27 cellular contexts compared by ENCODE assay signal in the genomic region with DNA sequence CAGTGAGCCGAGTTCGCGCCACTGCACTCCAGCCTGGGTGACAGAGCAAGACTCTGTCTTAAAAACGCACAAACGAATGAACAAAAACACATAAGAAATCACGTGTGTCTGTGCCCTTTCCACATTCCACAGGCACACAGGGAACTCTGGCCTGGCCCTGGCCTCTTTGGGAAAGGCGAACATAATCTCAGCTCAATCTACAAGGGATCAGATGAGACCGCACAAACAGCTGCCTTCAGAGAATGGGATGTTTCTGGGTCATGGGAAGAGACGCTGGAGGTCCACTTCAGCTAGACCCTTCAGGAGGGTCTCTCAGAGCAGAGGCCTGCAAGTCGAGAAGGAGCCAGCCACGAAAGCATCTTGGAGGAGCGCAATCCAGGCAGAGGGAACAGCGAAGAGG. TPM values are rescaled to one million over a fixed set of nuclear protein-coding genes. Genes with fewer than 3 reads are reported as not detected.
A peak's percentile ranks its signal among the peaks of the same experiment; 100 is the strongest.
DNase-seq lines count a peak whose midpoint lies in the region; ATAC-seq, FAIRE-seq and TF ChIP-seq lines count a peak whose summit lies in the region.
"Had no signal": no experiment of that assay in that cellular context is flagged by ENCODE, and none has a peak within 500 bp of the region (broad histone marks: within the 10 kb centered on the region; RNA-seq: fewer than 3 reads in every experiment).

No MANE protein-coding gene starts in this region.

- no peak for ATAC-seq in SK-N-SH treated with all-trans-retinoic acid at 6 μM for 48 hours
- ATAC-seq: activated naive CD8-positive, alpha-beta T cell treated with anti-CD3 and anti-CD28 coated beads, Interleukin-2, amount 50 U/mL, for 24 hours; stimulated activated effector memory CD8-positive, alpha-beta T cell treated with anti-CD3 and anti-CD28 coated beads, Interleukin-12 subunit alpha, Interleukin-12 subunit beta, amount 100 ng/mL, for 72 hours had no signal

- POLR2A ChIA-PET in SK-N-SH (lab: Yijun Ruan, JAX) = interaction anchor here (0.6 kb wide), 1 partner anchor 307 kb away, joined by 3 read pairs; no protein-coding TSS in a partner anchor

- CTCF ChIA-PET in SK-N-SH (lab: Yijun Ruan, JAX) = interaction anchor here (0.6 to 1.2 kb wide), 4 partner anchors 86 to 227 kb away, joined by 3 to 6 read pairs (median 3); no protein-coding TSS in a partner anchor

- H3K9ac ChIP-seq in SK-N-SH = no peak overlapping the region
- H3K9ac ChIP-seq in astrocyte (ENCODE audit: low read length) = no peak overlapping the region
- no peak overlapping the region for H3K9ac ChIP-seq in smooth muscle cell (ENCODE audit: low read depth)

- H3K4me3 ChIP-seq in SK-N-SH (ENCODE audit: low read depth in 2 of 2, low read length in 1 of 2) (no peak overlapping the region), astrocyte (ENCODE audit: insufficient read depth, low read depth, low read length) (no peak overlapping the region), smooth muscle cell (no peak overlapping the region)
- H3K4me3 ChIP-seq: prostate gland had no signal

- no peaks in the 10 kb centered on the region for H4K20me1 ChIP-seq in SK-N-SH (ENCODE audit: insufficient read depth)
- H4K20me1 ChIP-seq in astrocyte (ENCODE audit: insufficient read depth, low read length) = no peaks in the 10 kb centered on the region
- no peaks in the 10 kb centered on the region for H4K20me1 ChIP-seq in smooth muscle cell (ENCODE audit: low read depth)

- no peak overlapping the region for H2AFZ ChIP-seq in SK-N-SH (ENCODE audit: low read depth)
- peak overlapping the region; percentile 20 for H2AFZ ChIP-seq in astrocyte (ENCODE audit: low read depth, low read length)
- H2AFZ ChIP-seq in smooth muscle cell (ENCODE audit: low read depth) = no peak overlapping the region

- H3K9me3 Mint-ChIP-seq in astrocyte (ENCODE audit: unreplicated experiment) = no peaks in the 10 kb centered on the region
- no peaks in the 10 kb centered on the region for H3K9me3 Mint-ChIP-seq in nephron progenitor cell
- H3K9me3 Mint-ChIP-seq: activated naive CD8-positive, alpha-beta T cell treated with anti-CD3 and anti-CD28 coated beads, Interleukin-2, amount 50 U/mL, for 24 hours; activated T-cell treated with anti-CD3 and anti-CD28 coated beads, Interleukin-2, amount 50 U/mL, for 24 hours; brain; immature natural killer cell; natural killer cell treated with Interleukin-12 subunit alpha and Interleukin-12 subunit beta and Interleukin-15 and Interleukin-18, amount 100 ng/mL, for 72 hours; stimulated activated effector memory CD8-positive, alpha-beta T cell treated with anti-CD3 and anti-CD28 coated beads, Interleukin-12 subunit alpha, Interleukin-12 subunit beta, amount 100 ng/mL, for 72 hours had no signal

- 84% methylated on average over 13 of the region's 13 CpGs for WGBS in SK-N-SH (ENCODE audit: low lambda C conversion rate)
- WGBS in smooth muscle cell (ENCODE audit: low lambda C conversion rate) = 56% methylated on average over 13 of the region's 13 CpGs

- H3K27ac Mint-ChIP-seq in astrocyte (ENCODE audit: unreplicated experiment) (peak overlapping the region; percentile 75), nephron progenitor cell (peak overlapping the region; percentile 11)
- H3K27ac Mint-ChIP-seq: activated naive CD8-positive, alpha-beta T cell treated with anti-CD3 and anti-CD28 coated beads, Interleukin-2, amount 50 U/mL, for 24 hours; activated T-cell treated with anti-CD3 and anti-CD28 coated beads, Interleukin-2, amount 50 U/mL, for 24 hours; immature natural killer cell; natural killer cell treated with Interleukin-12 subunit alpha and Interleukin-12 subunit beta and Interleukin-15 and Interleukin-18, amount 100 ng/mL, for 72 hours; stimulated activated effector memory CD8-positive, alpha-beta T cell treated with anti-CD3 and anti-CD28 coated beads, Interleukin-12 subunit alpha, Interleukin-12 subunit beta, amount 100 ng/mL, for 72 hours had no signal

- FAIRE-seq in astrocyte (lab: Jason Lieb, UNC) = no peak
- FAIRE-seq: GM18507, HTR-8/SVneo, small intestine had no signal

- H3K9me3 ChIP-seq in SK-N-SH (no peaks in the 10 kb centered on the region), astrocyte (ENCODE audit: insufficient read depth, low read depth, low read length) (no peaks in the 10 kb centered on the region), smooth muscle cell (replicated peaks; ENCODE audit: low read depth) (no peaks in the 10 kb centered on the region)
- H3K9me3 ChIP-seq: prostate gland had no signal

- no peaks in the 10 kb centered on the region for H3K9me2 ChIP-seq in SK-N-SH

- H3K27me3 ChIP-seq in SK-N-SH (ENCODE audit: insufficient read depth) (no peaks in the 10 kb centered on the region), astrocyte (ENCODE audit: insufficient read depth, low read length) (no peaks in the 10 kb centered on the region), smooth muscle cell (ENCODE audit: low read depth) (no peaks in the 10 kb centered on the region)
- H3K27me3 ChIP-seq: foreskin keratinocyte had no signal

- no peaks in the 10 kb centered on the region for H3K36me3 ChIP-seq in SK-N-SH (replicated peaks in 1 of 2; ENCODE audit: control insufficient read depth in 1 of 2, insufficient read depth in 2 of 2, low read length in 1 of 2)
- no peaks in the 10 kb centered on the region for H3K36me3 ChIP-seq in astrocyte (ENCODE audit: insufficient read depth, low read length)
- H3K36me3 ChIP-seq in smooth muscle cell (ENCODE audit: low read depth) = no peaks in the 10 kb centered on the region
- H3K36me3 ChIP-seq: prostate gland had no signal

- H3K4me2 ChIP-seq in SK-N-SH = no peak overlapping the region
- peak overlapping the region; percentile 78 for H3K4me2 ChIP-seq in astrocyte (ENCODE audit: low read length)
- peak overlapping the region; percentile 6 for H3K4me2 ChIP-seq in smooth muscle cell

- H3F3A ChIP-seq in SK-N-SH (replicated peaks; ENCODE audit: insufficient read depth) (peaks cover 3% of the 10 kb centered on the region), smooth muscle cell (ENCODE audit: low read depth) (peaks cover 18% of the 10 kb centered on the region)

- H3K36me3 Mint-ChIP-seq in astrocyte (ENCODE audit: low read depth, unreplicated experiment) (no peaks in the 10 kb centered on the region), nephron progenitor cell (ENCODE audit: low read depth) (no peaks in the 10 kb centered on the region)
- H3K36me3 Mint-ChIP-seq: brain; immature natural killer cell; natural killer cell treated with Interleukin-12 subunit alpha and Interleukin-12 subunit beta and Interleukin-15 and Interleukin-18, amount 100 ng/mL, for 72 hours; stimulated activated effector memory CD8-positive, alpha-beta T cell treated with anti-CD3 and anti-CD28 coated beads, Interleukin-12 subunit alpha, Interleukin-12 subunit beta, amount 100 ng/mL, for 72 hours had no signal

- intact Hi-C loops in cardiac septum (cut with DNase I) = loop anchor here (5.0 kb wide), 1 partner anchor 225 kb away; no protein-coding TSS in a partner anchor

- H3K79me2 ChIP-seq in SK-N-SH (ENCODE audit: insufficient read depth) = no peaks in the 10 kb centered on the region
- H3K79me2 ChIP-seq in astrocyte (ENCODE audit: insufficient read depth, low read length) = no peaks in the 10 kb centered on the region
- H3K79me2 ChIP-seq in smooth muscle cell (ENCODE audit: low read depth) = no peaks in the 10 kb centered on the region

- H3K4me1 Mint-ChIP-seq in astrocyte (ENCODE audit: low read depth, unreplicated experiment) = peaks cover 13% of the 10 kb centered on the region
- H3K4me1 Mint-ChIP-seq in nephron progenitor cell = peaks cover 27% of the 10 kb centered on the region
- H3K4me1 Mint-ChIP-seq: activated naive CD8-positive, alpha-beta T cell treated with anti-CD3 and anti-CD28 coated beads, Interleukin-2, amount 50 U/mL, for 24 hours; immature natural killer cell had no signal

- H3K27ac ChIP-seq in SK-N-SH (ENCODE audit: low read depth in 2 of 2, low read length in 1 of 2) (peak overlapping the region; percentile 19 to 79; a peak in 1 of 4 replicates), astrocyte (ENCODE audit: low read depth, low read length) (no peak overlapping the region), smooth muscle cell (ENCODE audit: low read depth) (peak overlapping the region; percentile 65)
- H3K27ac ChIP-seq: foreskin keratinocyte, prostate gland had no signal

- no peak for TF ChIP-seq EP300 in SK-N-SH (IDR thresholded peaks at IDR 0.05; ENCODE audit: borderline replicate concordance in 1 of 2, low read depth in 1 of 2, low read length in 1 of 2)

- H3K27me3 Mint-ChIP-seq in astrocyte (ENCODE audit: low read depth, unreplicated experiment) = no peaks in the 10 kb centered on the region
- H3K27me3 Mint-ChIP-seq in nephron progenitor cell (ENCODE audit: low read depth, poor library complexity) = peaks cover 6% of the 10 kb centered on the region
- H3K27me3 Mint-ChIP-seq: activated naive CD8-positive, alpha-beta T cell treated with anti-CD3 and anti-CD28 coated beads, Interleukin-2, amount 50 U/mL, for 24 hours; natural killer cell treated with Interleukin-12 subunit alpha and Interleukin-12 subunit beta and Interleukin-15 and Interleukin-18, amount 100 ng/mL, for 72 hours had no signal

- DNase-seq in SK-N-SH (no peak), astrocyte (ENCODE audit: low read depth) (no peak), nephron progenitor cell (no peak), smooth muscle cell (lab: John Stamatoyannopoulos, UW; ENCODE audit: unreplicated experiment) (no peak), cardiac septum (ENCODE audit: low spot score) (no peak), NOMO-1 treated with dmso at 0.1 percent for 144 hours (lab: John Stamatoyannopoulos, UW; ENCODE audit: unreplicated experiment) (no peak)
- no peak for DNase-seq in activated CD4-positive, alpha-beta T cell treated with anti-CD3 and anti-CD28 coated beads, Interleukin-2, amount 50 U/mL, for 4 hours
- DNase-seq: activated gamma-delta T cell treated with Interleukin-2 at 50 U/mL for 16 hours; activated naive CD8-positive, alpha-beta T cell treated with anti-CD3 and anti-CD28 coated beads, Interleukin-2, amount 50 U/mL, for 24 hours; activated T-cell treated with anti-CD3 and anti-CD28 coated beads, Interleukin-2, amount 50 U/mL, for 24 hours; erythroblast; foreskin keratinocyte; GDM1; hippocampal formation; immature natural killer cell; Karpas-422; NCI-H187 treated with DMSO at 0.1 percent for 48 hours; NCI-H69; small intestine; stimulated activated CD4-positive, alpha-beta T cell treated with anti-CD3 and anti-CD28 coated beads, Interleukin-2, amount 100 ng/mL, for 24 hours had no signal

- no peak for TF ChIP-seq RAD21 in SK-N-SH (IDR thresholded peaks at IDR 0.05; ENCODE audit: low read length)

- H3K4me1 ChIP-seq in SK-N-SH (ENCODE audit: control insufficient read depth in 1 of 2, insufficient read depth in 2 of 2, low read depth in 1 of 2, low read length in 1 of 2) (peaks cover 2 to 15% of the 10 kb centered on the region in 2 experiments; a peak in 2 of 4 replicates), astrocyte (ENCODE audit: insufficient read depth, low read length) (peaks cover 17% of the 10 kb centered on the region), smooth muscle cell (ENCODE audit: low read depth) (peaks cover 12% of the 10 kb centered on the region)
- H3K4me1 ChIP-seq: foreskin keratinocyte, prostate gland had no signal

- TF ChIP-seq CTCF in SK-N-SH (IDR thresholded peaks at IDR 0.05) (no peak), astrocyte (IDR thresholded peaks at IDR 0.05; ENCODE audit: insufficient read depth, low read depth, low read length) (no peak), nephron progenitor cell (IDR thresholded peaks at IDR 0.05) (no peak), smooth muscle cell (IDR thresholded peaks at IDR 0.05; ENCODE audit: borderline replicate concordance, insufficient read depth, poor library complexity, severe bottlenecking) (no peak)

- H3K4me3 Mint-ChIP-seq in astrocyte (ENCODE audit: unreplicated experiment) (peak overlapping the region; percentile 5), nephron progenitor cell (peak overlapping the region; percentile 12)
- H3K4me3 Mint-ChIP-seq: activated naive CD8-positive, alpha-beta T cell treated with anti-CD3 and anti-CD28 coated beads, Interleukin-2, amount 50 U/mL, for 24 hours; activated T-cell treated with anti-CD3 and anti-CD28 coated beads, Interleukin-2, amount 50 U/mL, for 24 hours; immature natural killer cell; natural killer cell treated with Interleukin-12 subunit alpha and Interleukin-12 subunit beta and Interleukin-15 and Interleukin-18, amount 100 ng/mL, for 72 hours; stimulated activated effector memory CD8-positive, alpha-beta T cell treated with anti-CD3 and anti-CD28 coated beads, Interleukin-12 subunit alpha, Interleukin-12 subunit beta, amount 100 ng/mL, for 72 hours had no signal

RNA-seq across cellular contexts. Expression of gene CRTC1, which starts 6.3 kb away (rescaled TPM):
- polyA plus RNA-seq in SK-N-SH (2012; rRNA removed) (2.2 and 5.0 TPM in 2 replicates), smooth muscle cell (3.1 and 3.5 TPM in 2 replicates)
- 2.1 and 3.2 TPM in 2 replicates for polyA plus RNA-seq in SK-N-SH (2012; cell fraction: cytosol; rRNA removed)
- 21.9 and 27.2 TPM in 2 replicates for polyA plus RNA-seq in SK-N-SH (2012; cell fraction: nucleus; rRNA removed)
- total RNA-seq in astrocyte (8.4 and 8.8 TPM in 2 replicates), smooth muscle cell (1.0 and 1.6 TPM in 2 replicates), cardiac septum (8.8 TPM)

RNA-seq across cellular contexts. Expression of gene KLHL26, which starts 40.3 kb away (rescaled TPM):
- polyA plus RNA-seq in SK-N-SH (2012; rRNA removed) (1.9 and 4.6 TPM in 2 replicates), smooth muscle cell (7.6 and 8.7 TPM in 2 replicates)
- polyA plus RNA-seq in SK-N-SH (2012; cell fraction: cytosol; rRNA removed) = 1.7 and 1.8 TPM in 2 replicates
- 5.0 and 5.5 TPM in 2 replicates for polyA plus RNA-seq in SK-N-SH (2012; cell fraction: nucleus; rRNA removed)
- total RNA-seq in astrocyte (4.4 and 6.0 TPM in 2 replicates), smooth muscle cell (3.9 and 5.6 TPM in 2 replicates), cardiac septum (5.4 TPM)
